Comparison of ENCODE assay signal across 8 cellular contexts in the genomic region with DNA sequence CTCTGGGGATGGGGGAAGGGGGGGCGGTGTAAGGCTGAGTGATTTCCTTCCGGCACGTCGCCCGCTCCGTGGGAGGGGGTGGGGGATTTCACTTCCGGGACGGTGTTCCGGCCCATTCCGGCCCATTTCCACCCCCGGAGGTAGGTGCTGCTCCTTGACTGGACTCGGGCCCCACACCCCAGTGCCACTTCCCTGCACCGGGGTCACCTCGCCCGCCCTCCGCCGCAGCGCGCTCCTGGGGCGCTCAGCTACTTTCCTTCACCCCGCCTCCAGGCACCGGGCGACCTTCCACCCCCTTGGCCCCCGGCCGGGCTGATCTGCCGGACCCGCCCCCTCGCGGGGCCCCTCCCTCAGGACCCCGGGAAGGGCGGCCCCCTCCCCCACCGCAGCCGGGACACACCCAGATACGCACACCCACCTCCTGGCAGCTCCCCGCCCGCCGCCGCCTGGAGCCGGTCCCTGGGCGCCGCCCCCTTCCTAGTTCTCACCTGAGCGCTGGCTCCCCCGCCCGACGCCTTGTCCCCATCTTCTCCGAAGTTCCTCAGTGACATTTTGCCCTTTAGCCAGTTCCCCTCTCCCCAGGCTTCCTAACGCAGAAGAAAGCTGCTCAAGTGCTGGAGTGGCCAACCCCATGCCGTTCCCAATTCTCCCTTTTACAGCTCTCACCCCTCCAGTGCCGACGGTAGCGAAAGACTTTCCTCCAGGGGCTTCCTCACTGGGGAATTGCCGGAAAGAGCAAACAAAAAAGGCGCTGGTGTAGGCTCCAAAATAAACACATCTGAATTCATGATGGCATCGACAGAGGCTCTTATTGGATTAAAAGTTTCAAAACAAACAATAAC. TPM values are rescaled to one million over a fixed set of nuclear protein-coding genes. Genes with fewer than 3 reads are reported as not detected.
DNase-seq lines count a peak whose midpoint lies in the region; ATAC-seq and TF ChIP-seq lines count a peak whose summit lies in the region.

A gene with protein sequence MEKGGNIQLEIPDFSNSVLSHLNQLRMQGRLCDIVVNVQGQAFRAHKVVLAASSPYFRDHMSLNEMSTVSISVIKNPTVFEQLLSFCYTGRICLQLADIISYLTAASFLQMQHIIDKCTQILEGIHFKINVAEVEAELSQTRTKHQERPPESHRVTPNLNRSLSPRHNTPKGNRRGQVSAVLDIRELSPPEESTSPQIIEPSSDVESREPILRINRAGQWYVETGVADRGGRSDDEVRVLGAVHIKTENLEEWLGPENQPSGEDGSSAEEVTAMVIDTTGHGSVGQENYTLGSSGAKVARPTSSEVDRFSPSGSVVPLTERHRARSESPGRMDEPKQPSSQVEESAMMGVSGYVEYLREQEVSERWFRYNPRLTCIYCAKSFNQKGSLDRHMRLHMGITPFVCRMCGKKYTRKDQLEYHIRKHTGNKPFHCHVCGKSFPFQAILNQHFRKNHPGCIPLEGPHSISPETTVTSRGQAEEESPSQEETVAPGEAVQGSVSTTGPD (plus strand): TSS at position 115 of the 842 bp plus-strand sequence. CDS start 1,846 bp downstream, outside the sequence.

- H3K36me3 ChIP-seq in CD8-positive, alpha-beta memory T cell (ENCODE audit: insufficient read depth, low read length): peaks cover 33% of the 10 kb centered on the region
- H3K36me3 ChIP-seq in HUES48 (ENCODE audit: control insufficient read depth, insufficient read depth, low read length) (peaks cover 59% of the 10 kb centered on the region), endodermal cell (ENCODE audit: control insufficient read depth, insufficient read depth, low read length) (peaks cover 64% of the 10 kb centered on the region)

- H3K4me3 Mint-ChIP-seq in CD8-positive, alpha-beta memory T cell: peak within 1 kb of the TSS; percentile 88 to 97 (median 95)
- peak within 1 kb of the TSS; percentile 89 for H3K4me3 Mint-ChIP-seq in activated CD8-positive, alpha-beta memory T cell treated with anti-CD3 and anti-CD28 coated beads, Interleukin-2, amount 10 ng/mL, durations not matched to agents 7 days and 5 days
- peak within 1 kb of the TSS; percentile 96 for H3K4me3 Mint-ChIP-seq in endodermal cell

- peaks cover 4 to 64% (median 27%) of the 10 kb centered on the region in 3 donors for H3K36me3 Mint-ChIP-seq in CD8-positive, alpha-beta memory T cell
- H3K36me3 Mint-ChIP-seq in activated CD8-positive, alpha-beta memory T cell treated with anti-CD3 and anti-CD28 coated beads, Interleukin-2, amount 10 ng/mL, durations not matched to agents 7 days and 5 days: peaks cover 59% of the 10 kb centered on the region
- H3K36me3 Mint-ChIP-seq in endodermal cell (ENCODE audit: low read depth): peaks cover 67% of the 10 kb centered on the region

- H3K9ac ChIP-seq in HUES48 (ENCODE audit: low read depth, low read length) (peak within 1 kb of the TSS; percentile 99), endodermal cell (ENCODE audit: extremely low read depth, low read length, poor library complexity, severe bottlenecking) (peak within 1 kb of the TSS; percentile 100)

- H3K27me3 ChIP-seq in CD8-positive, alpha-beta memory T cell (ENCODE audit: insufficient read depth, low read length, poor library complexity, severe bottlenecking): no peaks in the 10 kb centered on the region
- H3K27me3 ChIP-seq in HUES48 (ENCODE audit: control insufficient read depth, insufficient read depth, low read length) (no peaks in the 10 kb centered on the region), endodermal cell (ENCODE audit: control insufficient read depth, insufficient read depth, low read length, poor library complexity, severe bottlenecking) (no peaks in the 10 kb centered on the region)

- peak; percentile 58 for ATAC-seq in GM21390 (IDR thresholded peaks at IDR 0.05; ENCODE audit: unreplicated experiment)
- ATAC-seq in activated CD8-positive, alpha-beta memory T cell treated with anti-CD3 and anti-CD28 coated beads, Interleukin-2, amount 10 ng/mL, durations not matched to agents 7 days and 5 days: peak; percentile 71

- 0% methylated on average over 11 to 54 of the region's 54 CpGs for WGBS in endodermal cell (ENCODE audit: insufficient coverage in 1 of 2, insufficient read length in 1 of 2), 2 experiments

- peaks cover 72 to 89% (median 83%) of the 10 kb centered on the region in 3 donors for H3K4me1 Mint-ChIP-seq in CD8-positive, alpha-beta memory T cell
- peaks cover 67% of the 10 kb centered on the region for H3K4me1 Mint-ChIP-seq in activated CD8-positive, alpha-beta memory T cell treated with anti-CD3 and anti-CD28 coated beads, Interleukin-2, amount 10 ng/mL, durations not matched to agents 7 days and 5 days
- H3K4me1 Mint-ChIP-seq in endodermal cell: peaks cover 37% of the 10 kb centered on the region

- peak within 1 kb of the TSS; percentile 91 for H3K27ac ChIP-seq in CD8-positive, alpha-beta memory T cell (ENCODE audit: low read depth, low read length)
- H3K27ac ChIP-seq in HUES48 (ENCODE audit: low read depth, low read length) (peak within 1 kb of the TSS; percentile 99), endodermal cell (ENCODE audit: low read depth, low read length) (peak within 1 kb of the TSS; percentile 82)

- DNase-seq in CD8-positive, alpha-beta memory T cell: peak; percentile 85 to 94 (median 88)
- DNase-seq in NOMO-1 treated with DMSO at 0.1 percent for 48 hours (lab: John Stamatoyannopoulos, UW; ENCODE audit: unreplicated experiment): peak; percentile 89
- DNase-seq in activated CD8-positive, alpha-beta memory T cell treated with anti-CD3 and anti-CD28 coated beads, Interleukin-2, amount 10 ng/mL, durations not matched to agents 7 days and 5 days: peak; percentile 97
- DNase-seq in endodermal cell: peak; percentile 99
- peak; percentile 92 for DNase-seq in mucosa of gallbladder (ENCODE audit: low spot score)
- DNase-seq in stimulated activated CD8-positive, alpha-beta memory T cell treated with anti-CD3 and anti-CD28 coated beads, Interleukin-4, amount 100 ng/mL, for 24 hours (ENCODE audit: low read depth): peak; percentile 89

- CTCF ChIA-PET in CD8-positive, alpha-beta memory T cell (lab: Charles Lee): interaction anchor here (1.1 to 2.0 kb wide), 7 partner anchors 8 to 437 kb away, joined by 3 to 6 read pairs (median 4); a partner anchor contains a TSS
- CTCF ChIA-PET in activated CD8-positive, alpha-beta memory T cell treated with anti-CD3 and anti-CD28 coated beads, Interleukin-2, amount 10 ng/mL, durations not matched to agents 7 days and 5 days (lab: Charles Lee): interaction anchor here (1.0 to 1.7 kb wide), 6 partner anchors 44 to 437 kb away, joined by 3 to 7 read pairs (median 4); a partner anchor contains a TSS

- peaks cover 69% of the 10 kb centered on the region for H3K4me1 ChIP-seq in CD8-positive, alpha-beta memory T cell (ENCODE audit: insufficient read depth, low read length)
- H3K4me1 ChIP-seq in HUES48 (ENCODE audit: control insufficient read depth, insufficient read depth, low read length) (peaks cover 18% of the 10 kb centered on the region; the same call in 1 of the 2 replicates), endodermal cell (ENCODE audit: control insufficient read depth, insufficient read depth, low read length) (no peaks in the 10 kb centered on the region)

- TF ChIP-seq CTCF in endodermal cell (conservative IDR thresholded peaks at IDR 0.05): no peak

- no peaks in the 10 kb centered on the region for H3K9me3 ChIP-seq in CD8-positive, alpha-beta memory T cell (ENCODE audit: low read length)
- H3K9me3 ChIP-seq in HUES48 (ENCODE audit: control insufficient read depth, insufficient read depth, low read length): no peaks in the 10 kb centered on the region
- no peaks in the 10 kb centered on the region for H3K9me3 ChIP-seq in endodermal cell (ENCODE audit: control insufficient read depth, low read length)

- H3K27me3 Mint-ChIP-seq in CD8-positive, alpha-beta memory T cell: peaks cover 0 to 2% of the 10 kb centered on the region in 2 donors
- no peaks in the 10 kb centered on the region for H3K27me3 Mint-ChIP-seq in activated CD8-positive, alpha-beta memory T cell treated with anti-CD3 and anti-CD28 coated beads, Interleukin-2, amount 10 ng/mL, durations not matched to agents 7 days and 5 days
- H3K27me3 Mint-ChIP-seq in endodermal cell (ENCODE audit: insufficient read depth): no peaks in the 10 kb centered on the region

- POLR2A ChIA-PET in CD8-positive, alpha-beta memory T cell (lab: Charles Lee): interaction anchor here (0.5 to 2.5 kb wide), 12 partner anchors 9 to 1155 kb away, joined by 3 to 17 read pairs (median 4); a partner anchor contains a TSS

- H3K27ac Mint-ChIP-seq in CD8-positive, alpha-beta memory T cell: peak within 1 kb of the TSS; percentile 90 to 99 (median 96)
- peak within 1 kb of the TSS; percentile 95 for H3K27ac Mint-ChIP-seq in activated CD8-positive, alpha-beta memory T cell treated with anti-CD3 and anti-CD28 coated beads, Interleukin-2, amount 10 ng/mL, durations not matched to agents 7 days and 5 days
- H3K27ac Mint-ChIP-seq in endodermal cell: peak within 1 kb of the TSS; percentile 99

- H3K9me3 Mint-ChIP-seq in CD8-positive, alpha-beta memory T cell: no peaks in the 10 kb centered on the region
- H3K9me3 Mint-ChIP-seq in activated CD8-positive, alpha-beta memory T cell treated with anti-CD3 and anti-CD28 coated beads, Interleukin-2, amount 10 ng/mL, durations not matched to agents 7 days and 5 days (ENCODE audit: low read depth): no peaks in the 10 kb centered on the region
- no peaks in the 10 kb centered on the region for H3K9me3 Mint-ChIP-seq in endodermal cell

- H3K4me3 ChIP-seq in CD8-positive, alpha-beta memory T cell (ENCODE audit: low read length): peak within 1 kb of the TSS; percentile 88
- H3K4me3 ChIP-seq in HUES48 (ENCODE audit: low read depth, low read length) (peak within 1 kb of the TSS; percentile 97), endodermal cell (ENCODE audit: low read length) (peak within 1 kb of the TSS; percentile 99)

RNA-seq across cellular contexts. Expression of the gene that starts here (rescaled TPM):
- total RNA-seq in CD8-positive, alpha-beta memory T cell: 10 to 100 TPM; 10.4 to 11.0 TPM
- 1.3 TPM for polyA plus RNA-seq in CD8-positive, alpha-beta memory T cell
- 10 to 100 TPM in 1 of 2 experiments, 1 to 10 TPM in 1; 9.5 to 13.3 TPM for total RNA-seq in activated CD8-positive, alpha-beta memory T cell treated with anti-CD3 and anti-CD28 coated beads, Interleukin-2, amount 10 ng/mL, durations not matched to agents 7 days and 5 days
- total RNA-seq in endodermal cell (10 to 100 TPM; 17.4 to 24.2 TPM), mucosa of gallbladder (13.0 TPM)
- polyA plus RNA-seq in endodermal cell (2013, experiment 1 of 2): 5.3 TPM
- polyA plus RNA-seq in endodermal cell (2013, experiment 2 of 2): 5.7 TPM

Comparison
In these comparisons a context has a peak if more than half of its experiments do, and no peak if none do; other contexts are left out.
1. Peak in every context shown above with its lines: DNase-seq, ATAC-seq, H3K4me3 ChIP-seq and H3K27ac ChIP-seq.